Comparison of ENCODE assay signal across 1 cellular context in genomic region chr3:102238362-102238761, GRCh38.
A peak's percentile ranks its signal among the peaks of the same experiment; 100 is the strongest.
TF ChIP-seq lines count a peak whose summit lies in the region.

No MANE protein-coding gene starts in this region.

TF ChIP-seq in H1, 55 proteins besides CTCF, POLR2A, EP300 and RAD21:
- TF ChIP-seq BACH1 (IDR thresholded peaks at IDR 0.05; ENCODE audit: low read length): peak; percentile 81
- TF ChIP-seq JUND (IDR thresholded peaks at IDR 0.05; ENCODE audit: low read length): peak; percentile 56; the same call in 1 of the 2 replicates
- TF ChIP-seq CBX5 (IDR thresholded peaks at IDR 0.05; ENCODE audit: low read depth, low read length): no peak
- TF ChIP-seq MAFK (IDR thresholded peaks at IDR 0.05; ENCODE audit: low read depth, low read length): peak; percentile 72
